Comparison of ENCODE assay signal across 9 cellular contexts in genomic region chrX:136747003-136747986, GRCh38. TPM values are rescaled to one million over a fixed set of nuclear protein-coding genes. Genes with fewer than 3 reads are reported as not detected.
DNase-seq lines count a peak whose midpoint lies in the region; ATAC-seq and FAIRE-seq lines count a peak whose summit lies in the region.
"Had no signal": no experiment of that assay in that cellular context is flagged by ENCODE, and none has a peak within 500 bp of the region (broad histone marks: within the 10 kb centered on the region; RNA-seq: fewer than 3 reads in every experiment).

No MANE protein-coding gene starts in this region.

- H4K8ac ChIP-seq in mesenchymal stem cell (ENCODE audit: low read length) = no peak overlapping the region

- no peaks in the 10 kb centered on the region for H3K9me3 Mint-ChIP-seq in naive thymus-derived CD4-positive, alpha-beta T cell

- POLR2A ChIA-PET in naive thymus-derived CD4-positive, alpha-beta T cell (lab: Charles Lee) = interaction anchor here (0.6 kb wide), 1 partner anchor 133 kb away, joined by 3 read pairs; the partner anchor contains the start of gene RBMX

- peaks cover 0 to 12% (median 0%) of the 10 kb centered on the region in 3 experiments for H3K36me3 ChIP-seq in naive thymus-derived CD4-positive, alpha-beta T cell (ENCODE audit: control insufficient read depth in 2 of 3, insufficient read depth in 3 of 3, low read length in 3 of 3)
- H3K36me3 ChIP-seq in mesenchymal stem cell (ENCODE audit: control insufficient read depth in 1 of 2, insufficient read depth in 2 of 2, low read depth in 1 of 2, low read length in 2 of 2) = peaks cover 0 to 7% of the 10 kb centered on the region in 2 experiments

- CTCF ChIA-PET in naive thymus-derived CD4-positive, alpha-beta T cell (lab: Charles Lee) = no interaction called here

- H3K4me3 ChIP-seq in naive thymus-derived CD4-positive, alpha-beta T cell (ENCODE audit: low read length) = no peak overlapping the region
- no peak overlapping the region for H3K4me3 ChIP-seq in mesenchymal stem cell (ENCODE audit: insufficient read depth in 1 of 2, low read depth in 1 of 2, low read length in 2 of 2)

- peak overlapping the region; percentile 6 to 91 (median 78) for H3K27ac Mint-ChIP-seq in naive thymus-derived CD4-positive, alpha-beta T cell

- no peak overlapping the region for H3K23ac ChIP-seq in mesenchymal stem cell (ENCODE audit: low read length in 2 of 2)

- peak overlapping the region in 9 of 10 donors; percentile 28 to 74 (median 52) for H3K4me3 Mint-ChIP-seq in naive thymus-derived CD4-positive, alpha-beta T cell

- no peak overlapping the region for H3K14ac ChIP-seq in mesenchymal stem cell (ENCODE audit: low read length in 2 of 2)

- H2BK15ac ChIP-seq in mesenchymal stem cell (ENCODE audit: low read depth, poor library complexity, severe bottlenecking) = no peak overlapping the region

- no peaks in the 10 kb centered on the region for H3K79me1 ChIP-seq in mesenchymal stem cell (replicated peaks; ENCODE audit: low read length, poor library complexity, severe bottlenecking)

- FAIRE-seq in RCC 7860 (lab: Jason Lieb, UNC) = peak; percentile 87

- H3K4me1 ChIP-seq in naive thymus-derived CD4-positive, alpha-beta T cell (ENCODE audit: control insufficient read depth in 2 of 2, insufficient read depth in 2 of 2, low read length in 2 of 2) = peaks cover 16 to 40% of the 10 kb centered on the region in 2 donors
- peaks cover 2% of the 10 kb centered on the region for H3K4me1 ChIP-seq in mesenchymal stem cell (ENCODE audit: control insufficient read depth, insufficient read depth, low read depth, low read length)

- 79% methylated on average over 5 of the region's 8 CpGs for WGBS in mesenchymal stem cell

- H3K36me3 Mint-ChIP-seq in naive thymus-derived CD4-positive, alpha-beta T cell = peaks cover 0 to 31% (median 22%) of the 10 kb centered on the region in 5 donors

- H3K27me3 ChIP-seq in naive thymus-derived CD4-positive, alpha-beta T cell (ENCODE audit: control insufficient read depth in 2 of 2, insufficient read depth in 2 of 2, low read length in 2 of 2) = no peaks in the 10 kb centered on the region
- H3K27me3 ChIP-seq in mesenchymal stem cell (ENCODE audit: control insufficient read depth in 1 of 2, insufficient read depth in 1 of 2, low read length in 2 of 2) = no peaks in the 10 kb centered on the region

- H3K4me1 Mint-ChIP-seq in naive thymus-derived CD4-positive, alpha-beta T cell = peaks cover 42 to 89% (median 86%) of the 10 kb centered on the region in 7 donors

- no peak overlapping the region for H2BK5ac ChIP-seq in mesenchymal stem cell (ENCODE audit: low read depth, low read length, poor library complexity, severe bottlenecking)

- no peak overlapping the region for H3K4me2 ChIP-seq in mesenchymal stem cell (ENCODE audit: low read length, poor library complexity, severe bottlenecking)

- H3K4ac ChIP-seq in mesenchymal stem cell (ENCODE audit: low read depth in 1 of 2, low read length in 2 of 2) = no peak overlapping the region

- no peak overlapping the region for H2BK120ac ChIP-seq in mesenchymal stem cell (ENCODE audit: low read depth, low read length)

- intact Hi-C loops in naive thymus-derived CD4-positive, alpha-beta T cell (cut with micrococcal nuclease) = loop anchor here in 1 of 2 donors (5.0 kb wide), 1 partner anchor 35 kb away; no protein-coding TSS in a partner anchor

- no peak overlapping the region for H4K91ac ChIP-seq in mesenchymal stem cell (ENCODE audit: low read length)

- no peak overlapping the region for H3K27ac ChIP-seq in naive thymus-derived CD4-positive, alpha-beta T cell (ENCODE audit: low read depth, low read length)
- H3K27ac ChIP-seq in mesenchymal stem cell (ENCODE audit: low read length, poor library complexity, severe bottlenecking) = no peak overlapping the region
- H3K27ac ChIP-seq: 22Rv1 had no signal

- no peak overlapping the region for H2AFZ ChIP-seq in mesenchymal stem cell (ENCODE audit: low read depth, low read length)

- H3K27me3 Mint-ChIP-seq in naive thymus-derived CD4-positive, alpha-beta T cell = no peaks in the 10 kb centered on the region

- H2BK12ac ChIP-seq in mesenchymal stem cell (ENCODE audit: low read length in 2 of 2) = no peak overlapping the region

- DNase-seq in DMS 273 (lab: John Stamatoyannopoulos, UW; ENCODE audit: unreplicated experiment) (peak; percentile 43), DMS 273 treated with DMSO at 0.1 percent for 48 hours (lab: John Stamatoyannopoulos, UW) (no peak), RCC 7860 (ENCODE audit: low spot score) (peak; percentile 17), LoVo (ENCODE audit: low spot score) (no peak), NCI-H345 treated with DMSO at 0.1 percent for 48 hours (lab: John Stamatoyannopoulos, UW; ENCODE audit: unreplicated experiment) (no peak), mesenchymal stem cell (no peak)
- DNase-seq in naive thymus-derived CD4-positive, alpha-beta T cell = no peak

- peak; percentile 66 for ATAC-seq in HG02623 (IDR thresholded peaks at IDR 0.05; ENCODE audit: unreplicated experiment)
- peak; percentile 61 for ATAC-seq in naive thymus-derived CD4-positive, alpha-beta T cell

- no peak overlapping the region for H3K9ac ChIP-seq in mesenchymal stem cell (ENCODE audit: low read length)

- H3K9me3 ChIP-seq in naive thymus-derived CD4-positive, alpha-beta T cell (ENCODE audit: control insufficient read depth in 2 of 3, low read length in 3 of 3) = no peaks in the 10 kb centered on the region
- H3K9me3 ChIP-seq in mesenchymal stem cell (ENCODE audit: control insufficient read depth, low read length) = no peaks in the 10 kb centered on the region

- H2AK5ac ChIP-seq in mesenchymal stem cell (ENCODE audit: low read length, severe bottlenecking) = no peak overlapping the region

- no peak overlapping the region for H3K18ac ChIP-seq in mesenchymal stem cell (ENCODE audit: low read depth in 1 of 2, low read length in 2 of 2)

RNA-seq across cellular contexts. Expression of gene ARHGEF6, which starts 33.4 kb away (rescaled TPM):
- 100 to 1,000 TPM in 1 of 5 experiments, 10 to 100 TPM in 4; 66.1 to 102 (median 81.5) TPM for total RNA-seq in naive thymus-derived CD4-positive, alpha-beta T cell
- 10 to 100 TPM; 88.2 to 99.0 TPM for polyA plus RNA-seq in naive thymus-derived CD4-positive, alpha-beta T cell
- polyA plus RNA-seq in mesenchymal stem cell (2013, experiment 1 of 2) = 2.7 TPM
- 2.9 TPM for polyA plus RNA-seq in mesenchymal stem cell (2013, experiment 2 of 2)

Comparison
In these comparisons a context has a peak if more than half of its experiments do, and no peak if none do; other contexts are left out.
1. DNase-seq: peak in DMS 273 (single experiment) and RCC 7860 (single experiment); none in DMS 273 treated with DMSO at 0.1 percent for 48 hours (single experiment), naive thymus-derived CD4-positive, alpha-beta T cell (0 of 9), LoVo (single experiment), NCI-H345 treated with DMSO at 0.1 percent for 48 hours (single experiment) and mesenchymal stem cell (single experiment).